9 cellular contexts compared by ENCODE assay signal in the genomic region with DNA sequence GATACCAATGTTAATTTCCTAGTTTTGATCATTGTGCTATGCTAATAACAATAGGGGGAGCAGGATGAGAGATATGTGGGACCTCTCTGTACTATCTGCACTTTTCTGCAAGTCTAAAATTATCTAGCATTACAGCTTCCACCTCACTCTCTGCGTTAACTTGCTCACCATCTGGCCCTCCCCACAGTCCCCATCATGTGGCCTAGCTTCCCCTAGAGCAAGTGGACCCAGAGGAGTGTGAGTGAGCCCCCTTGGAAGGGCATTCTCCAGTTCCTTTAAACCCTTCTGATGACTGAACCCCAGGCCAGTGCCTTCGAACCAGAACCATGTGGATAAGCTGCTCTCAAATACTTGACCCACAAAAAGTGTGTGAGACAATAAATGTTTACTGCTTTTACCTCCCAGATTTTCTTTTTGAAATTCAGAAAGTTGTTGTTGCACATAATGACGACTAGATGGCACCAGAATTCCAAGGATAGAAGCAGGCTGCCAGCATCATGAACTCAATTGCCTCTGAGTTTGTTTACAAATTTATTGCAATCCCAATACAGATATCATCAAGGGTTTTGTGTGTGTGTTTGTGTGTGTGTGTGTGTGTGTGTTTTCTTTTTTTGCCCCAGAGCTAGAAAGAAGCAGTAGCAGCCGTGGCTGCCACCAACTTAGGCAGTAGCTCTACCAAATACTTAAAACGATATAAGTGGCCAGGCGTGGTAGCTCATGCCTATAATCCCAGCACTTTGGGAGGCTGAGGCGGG. TPM values are rescaled to one million over a fixed set of nuclear protein-coding genes. Genes with fewer than 3 reads are reported as not detected.
A peak's percentile ranks its signal among the peaks of the same experiment; 100 is the strongest.
DNase-seq lines count a peak whose midpoint lies in the region; ATAC-seq and TF ChIP-seq lines count a peak whose summit lies in the region.
"Had no signal": no experiment of that assay in that cellular context is flagged by ENCODE, and none has a peak within 500 bp of the region (broad histone marks: within the 10 kb centered on the region; RNA-seq: fewer than 3 reads in every experiment).

No MANE protein-coding gene starts in this region.

- peak; percentile 73 for DNase-seq in A673 (ENCODE audit: low spot score)
- DNase-seq in GM04504 (ENCODE audit: low read depth): peak; percentile 16
- peak; percentile 47 for DNase-seq in NCI-H2029 treated with DMSO at 0.1 percent for 48 hours (lab: John Stamatoyannopoulos, UW)
- no peak for DNase-seq in WERI-Rb-1
- DNase-seq in left ventricle myocardium inferior: no peak
- no peak for DNase-seq in smooth muscle cell (lab: John Stamatoyannopoulos, UW; ENCODE audit: unreplicated experiment)
- no peak for DNase-seq in ecto neural progenitor cell (ENCODE audit: low spot score)
- DNase-seq: stimulated activated naive B cell treated with anti-CD40 and anti-IgM and Interleukin-4, amounts not matched to agents 10 μg/mL and 1 μg/mL and 100 μg/mL, for 72 hours had no signal

- H3K4me1 ChIP-seq in A673 (ENCODE audit: insufficient read depth, low read length, poor library complexity, severe bottlenecking) (peaks cover 24% of the 10 kb centered on the region), left ventricle myocardium inferior (peaks cover 14% of the 10 kb centered on the region), smooth muscle cell (ENCODE audit: low read depth) (no peaks in the 10 kb centered on the region)

- H4K20me1 ChIP-seq in smooth muscle cell (ENCODE audit: low read depth): no peaks in the 10 kb centered on the region

- POLR2A ChIA-PET in A673 (lab: Charles Lee; ENCODE audit: low non-redundant PET): interaction anchor here (0.6 to 0.7 kb wide), 2 partner anchors 75 to 128 kb away, joined by 3 read pairs; no protein-coding TSS in a partner anchor

- H3K4me3 ChIP-seq in A673 (ENCODE audit: low read depth, low read length, poor library complexity, severe bottlenecking) (no peak overlapping the region), WERI-Rb-1 (ENCODE audit: low read depth, low read length) (no peak overlapping the region), left ventricle myocardium inferior (no peak overlapping the region), smooth muscle cell (no peak overlapping the region)

- CTCF ChIA-PET in A673 (lab: Charles Lee): interaction anchor here (0.6 to 2.5 kb wide), 7 partner anchors 26 to 591 kb away, joined by 3 to 21 read pairs (median 4); no protein-coding TSS in a partner anchor

- H3K36me3 ChIP-seq in A673 (ENCODE audit: insufficient read depth, low read length, poor library complexity, severe bottlenecking): no peaks in the 10 kb centered on the region
- no peaks in the 10 kb centered on the region for H3K36me3 ChIP-seq in WERI-Rb-1
- no peaks in the 10 kb centered on the region for H3K36me3 ChIP-seq in left ventricle myocardium inferior
- no peaks in the 10 kb centered on the region for H3K36me3 ChIP-seq in smooth muscle cell (ENCODE audit: low read depth)

- no peak overlapping the region for H3K9ac ChIP-seq in smooth muscle cell (ENCODE audit: low read depth)

- no peak overlapping the region for H2AFZ ChIP-seq in smooth muscle cell (ENCODE audit: low read depth)

- H3F3A ChIP-seq in smooth muscle cell (ENCODE audit: low read depth): no peaks in the 10 kb centered on the region

- no peaks in the 10 kb centered on the region for H3K27me3 ChIP-seq in A673 (replicated peaks; ENCODE audit: insufficient read depth, low read depth, low read length, poor library complexity)
- H3K27me3 ChIP-seq in WERI-Rb-1 (ENCODE audit: insufficient read depth, low read depth, severe bottlenecking): no peaks in the 10 kb centered on the region
- peaks cover 33% of the 10 kb centered on the region for H3K27me3 ChIP-seq in left ventricle myocardium inferior (ENCODE audit: low read depth)
- peaks cover 9% of the 10 kb centered on the region for H3K27me3 ChIP-seq in smooth muscle cell (ENCODE audit: low read depth)

- no peak overlapping the region for H3K4me2 ChIP-seq in smooth muscle cell

- peaks cover 3% of the 10 kb centered on the region for H3K9me3 ChIP-seq in A673 (ENCODE audit: low read depth, low read length, poor library complexity, severe bottlenecking)
- no peaks in the 10 kb centered on the region for H3K9me3 ChIP-seq in WERI-Rb-1 (ENCODE audit: severe bottlenecking)
- H3K9me3 ChIP-seq in left ventricle myocardium inferior (replicated peaks): peaks cover 7% of the 10 kb centered on the region
- no peaks in the 10 kb centered on the region for H3K9me3 ChIP-seq in smooth muscle cell (replicated peaks; ENCODE audit: low read depth)

- H3K27ac ChIP-seq in A673 (ENCODE audit: low read depth, low read length, poor library complexity, severe bottlenecking) (no peak overlapping the region), WERI-Rb-1 (no peak overlapping the region), left ventricle myocardium inferior (replicated peaks) (no peak overlapping the region), smooth muscle cell (ENCODE audit: low read depth) (no peak overlapping the region)

- intact Hi-C loops in A673 (cut with micrococcal nuclease; ENCODE audit: unreplicated experiment) (loop anchor here (1.0 to 10.0 kb wide), 5 partner anchors 26 to 1608 kb away; a partner anchor contains a TSS), left ventricle myocardium inferior (cut with micrococcal nuclease) (loop anchor here (5.0 kb wide), 1 partner anchor 83 kb away; no protein-coding TSS in a partner anchor)

- BruUV-seq in A673 (replicated peaks; lab: Mats Ljungman, UMichigan): no TSS peak

- WGBS in smooth muscle cell (ENCODE audit: low lambda C conversion rate): 35% methylated on average over 7 of the region's 7 CpGs

- no peaks in the 10 kb centered on the region for H3K79me2 ChIP-seq in smooth muscle cell (ENCODE audit: low read depth)

- TF ChIP-seq CTCF in A673 (conservative IDR thresholded peaks at IDR 0.05; ENCODE audit: low read depth, low read length): peak; percentile 80
- peak; percentile 45 for TF ChIP-seq CTCF in WERI-Rb-1 (IDR thresholded peaks at IDR 0.05; ENCODE audit: low read depth, low read length)
- TF ChIP-seq CTCF in left ventricle myocardium inferior (IDR thresholded peaks at IDR 0.05; ENCODE audit: borderline replicate concordance): peak; percentile 81
- peak; percentile 80 for TF ChIP-seq CTCF in smooth muscle cell (IDR thresholded peaks at IDR 0.05; ENCODE audit: borderline replicate concordance, insufficient read depth, poor library complexity, severe bottlenecking)

- ATAC-seq in HG03196 (IDR thresholded peaks at IDR 0.05; ENCODE audit: unreplicated experiment): no peak

RNA-seq across cellular contexts. Expression of a gene that starts 49.0 kb away (rescaled TPM):
- total RNA-seq in A673 (2021): 15.9 and 17.5 TPM in 2 replicates
- total RNA-seq in left ventricle myocardium inferior: 10.3 TPM
- total RNA-seq in smooth muscle cell: 4.4 and 6.5 TPM in 2 replicates
- polyA plus RNA-seq in smooth muscle cell: 5.2 and 6.0 TPM in 2 replicates

RNA-seq across cellular contexts. Expression of a gene that starts 51.5 kb away (rescaled TPM):
- total RNA-seq in A673 (2021) (17.8 and 21.7 TPM in 2 replicates), left ventricle myocardium inferior (17.1 TPM), smooth muscle cell (4.4 and 14.8 TPM in 2 replicates)
- 7.8 and 14.1 TPM in 2 replicates for polyA plus RNA-seq in smooth muscle cell

Comparison
In these comparisons a context has a peak if more than half of its experiments do, and no peak if none do; other contexts are left out.
1. DNase-seq: peak in A673 (single experiment), GM04504 (single experiment) and NCI-H2029 treated with DMSO at 0.1 percent for 48 hours (single experiment); none in WERI-Rb-1 (single experiment), left ventricle myocardium inferior (single experiment), smooth muscle cell (single experiment) and ecto neural progenitor cell (single experiment).
2. Peak in every context shown above with its lines, with median percentiles within 50 percentile points of each other: CTCF ChIP-seq.